8 cellular contexts compared by ENCODE assay signal in the genomic region with DNA sequence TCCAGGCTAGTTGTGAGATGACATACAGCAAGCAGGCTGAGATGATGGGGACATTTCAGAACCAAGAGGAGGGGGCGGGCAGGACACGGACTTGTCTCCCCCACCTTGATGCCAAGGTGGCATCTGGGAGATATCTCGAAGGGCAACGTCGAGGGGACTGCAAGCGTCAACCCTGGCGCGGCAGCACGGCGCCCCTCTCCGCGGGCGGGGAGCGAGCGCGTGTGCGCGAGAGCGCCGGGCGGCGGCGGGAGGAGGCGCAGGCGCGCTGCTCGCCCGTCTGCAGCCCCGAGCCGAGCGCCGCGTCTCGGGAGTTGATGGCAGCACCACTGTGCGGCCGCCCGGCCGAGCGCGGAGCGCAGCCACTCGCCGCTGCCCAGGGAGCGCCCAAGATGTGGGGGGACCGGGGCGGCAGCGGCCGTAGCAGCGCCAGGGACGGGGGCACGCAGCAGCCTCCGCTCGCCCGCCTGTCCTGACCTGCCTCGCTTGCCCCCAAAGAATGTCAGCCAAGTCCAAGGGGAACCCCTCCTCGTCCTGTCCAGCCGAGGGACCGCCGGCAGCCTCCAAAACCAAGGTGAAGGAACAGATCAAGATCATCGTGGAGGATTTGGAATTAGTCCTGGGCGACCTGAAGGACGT. TPM values are rescaled to one million over a fixed set of nuclear protein-coding genes. Genes with fewer than 3 reads are reported as not detected.
DNase-seq lines count a peak whose midpoint lies in the region; ATAC-seq and TF ChIP-seq lines count a peak whose summit lies in the region.

A gene (plus strand): TSS at position 310 of the 636 bp plus-strand sequence.

- H3K4me3 ChIP-seq in fibroblast of the aortic adventitia (ENCODE audit: low read depth, low read length) (peak within 1 kb of the TSS; percentile 91), aorta (ENCODE audit: low read length in 2 of 2) (peak within 1 kb of the TSS; percentile 78 to 88)
- H3K4me3 ChIP-seq in naive thymus-derived CD4-positive, alpha-beta T cell (ENCODE audit: low read length) = no peak within 1 kb of the TSS

- DNase-seq in NCI-H1436 (lab: John Stamatoyannopoulos, UW) = peak; percentile 17
- no peak for DNase-seq in NCI-H1436 treated with DMSO at 0.1 percent for 48 hours (lab: John Stamatoyannopoulos, UW)
- DNase-seq in HuH-7.5 (ENCODE audit: low spot score) = peak; percentile 22
- peak; percentile 47 for DNase-seq in activated B cell treated with CpG ODN at 0.5 μM for 24 hours
- DNase-seq in fibroblast of the aortic adventitia (ENCODE audit: low read depth) = peak; percentile 64
- DNase-seq in naive thymus-derived CD4-positive, alpha-beta T cell = peak in 1 of 9 donors; percentile 32
- peak; percentile 69 to 89 for DNase-seq in aorta

- POLR2A ChIA-PET in activated B cell treated with CpG ODN at 0.5 μM for 24 hours (lab: Charles Lee) = no interaction called here
- POLR2A ChIA-PET in naive thymus-derived CD4-positive, alpha-beta T cell (lab: Charles Lee) = no interaction called here

- H3K27ac ChIP-seq in naive thymus-derived CD4-positive, alpha-beta T cell (ENCODE audit: low read depth, low read length) = no peak within 1 kb of the TSS
- peak within 1 kb of the TSS; percentile 0 to 84 for H3K27ac ChIP-seq in aorta (ENCODE audit: low read depth in 1 of 2, low read length in 2 of 2)

- H3K9me3 Mint-ChIP-seq in activated B cell treated with CpG ODN at 0.5 μM for 24 hours = no peaks in the 10 kb centered on the region
- H3K9me3 Mint-ChIP-seq in naive thymus-derived CD4-positive, alpha-beta T cell = peaks cover 0 to 3% (median 0%) of the 10 kb centered on the region in 11 donors

- peaks cover 29% of the 10 kb centered on the region for H3K4me1 Mint-ChIP-seq in activated B cell treated with CpG ODN at 0.5 μM for 24 hours
- peaks cover 5 to 27% (median 14%) of the 10 kb centered on the region in 7 donors for H3K4me1 Mint-ChIP-seq in naive thymus-derived CD4-positive, alpha-beta T cell

- peak within 1 kb of the TSS; percentile 85 for H3K4me3 Mint-ChIP-seq in activated B cell treated with CpG ODN at 0.5 μM for 24 hours
- peak within 1 kb of the TSS in 9 of 10 donors; percentile 52 to 76 (median 64) for H3K4me3 Mint-ChIP-seq in naive thymus-derived CD4-positive, alpha-beta T cell

- ATAC-seq in GM21717 (IDR thresholded peaks at IDR 0.05; ENCODE audit: unreplicated experiment) (peak; percentile 82), activated B cell treated with CpG ODN at 0.5 μM for 24 hours (ENCODE audit: low read depth) (peak; percentile 83), aorta (ENCODE audit: low FRiP score) (peak; percentile 89)
- peak; percentile 60 for ATAC-seq in naive thymus-derived CD4-positive, alpha-beta T cell

- H3K27me3 Mint-ChIP-seq in activated B cell treated with CpG ODN at 0.5 μM for 24 hours = peaks cover 17% of the 10 kb centered on the region
- peaks cover 41 to 68% (median 45%) of the 10 kb centered on the region in 5 donors for H3K27me3 Mint-ChIP-seq in naive thymus-derived CD4-positive, alpha-beta T cell

- H3K27ac Mint-ChIP-seq in activated B cell treated with CpG ODN at 0.5 μM for 24 hours = peak within 1 kb of the TSS; percentile 42
- no peak within 1 kb of the TSS for H3K27ac Mint-ChIP-seq in naive thymus-derived CD4-positive, alpha-beta T cell

- no peaks in the 10 kb centered on the region for H3K27me3 ChIP-seq in naive thymus-derived CD4-positive, alpha-beta T cell (ENCODE audit: control insufficient read depth in 2 of 2, insufficient read depth in 2 of 2, low read length in 2 of 2)
- no peaks in the 10 kb centered on the region for H3K27me3 ChIP-seq in aorta (ENCODE audit: control insufficient read depth in 1 of 2, insufficient read depth in 2 of 2, low read length in 1 of 2)

- peaks cover 0 to 4% of the 10 kb centered on the region in 2 donors for H3K4me1 ChIP-seq in naive thymus-derived CD4-positive, alpha-beta T cell (ENCODE audit: control insufficient read depth in 2 of 2, insufficient read depth in 2 of 2, low read length in 2 of 2)
- H3K4me1 ChIP-seq in aorta (ENCODE audit: control insufficient read depth in 1 of 2, insufficient read depth in 2 of 2, low read length in 2 of 2) = no peaks in the 10 kb centered on the region

- TF ChIP-seq CTCF in activated B cell treated with CpG ODN at 0.5 μM for 24 hours (IDR thresholded peaks at IDR 0.05) = no peak
- no peak for TF ChIP-seq CTCF in fibroblast of the aortic adventitia (IDR thresholded peaks at IDR 0.05; ENCODE audit: insufficient read depth, low read length)

- intact Hi-C loops in activated B cell treated with CpG ODN at 0.5 μM for 24 hours (cut with micrococcal nuclease) = loop anchor here (10.0 kb wide), 1 partner anchor 1479 kb away; a partner anchor contains a TSS
- intact Hi-C loops in naive thymus-derived CD4-positive, alpha-beta T cell (cut with micrococcal nuclease) = no loop called here
- intact Hi-C loops in aorta (cut with DNase I) = loop anchor here (5.0 to 10.0 kb wide), 3 partner anchors 157 to 999 kb away; no protein-coding TSS in a partner anchor

- CTCF ChIA-PET in activated B cell treated with CpG ODN at 0.5 μM for 24 hours (lab: Charles Lee) = no interaction called here
- CTCF ChIA-PET in naive thymus-derived CD4-positive, alpha-beta T cell (lab: Charles Lee) = interaction anchor here (0.6 kb wide), 1 partner anchor 1940 kb away, joined by 3 read pairs; no protein-coding TSS in a partner anchor

- H3K9me3 ChIP-seq in naive thymus-derived CD4-positive, alpha-beta T cell (ENCODE audit: control insufficient read depth in 2 of 3, low read length in 3 of 3) = no peaks in the 10 kb centered on the region
- H3K9me3 ChIP-seq in aorta (ENCODE audit: control insufficient read depth, low read length) = no peaks in the 10 kb centered on the region

- H3K36me3 Mint-ChIP-seq in activated B cell treated with CpG ODN at 0.5 μM for 24 hours (ENCODE audit: low read depth) = no peaks in the 10 kb centered on the region
- H3K36me3 Mint-ChIP-seq in naive thymus-derived CD4-positive, alpha-beta T cell = no peaks in the 10 kb centered on the region

- H3K36me3 ChIP-seq in naive thymus-derived CD4-positive, alpha-beta T cell (ENCODE audit: control insufficient read depth in 2 of 3, insufficient read depth in 3 of 3, low read length in 3 of 3) = no peaks in the 10 kb centered on the region
- no peaks in the 10 kb centered on the region for H3K36me3 ChIP-seq in aorta (ENCODE audit: control insufficient read depth in 1 of 2, insufficient read depth in 2 of 2, low read length in 1 of 2)

- WGBS in aorta, 2 donors = 0% methylated on average over 44 to 62 of the region's 62 CpGs

RNA-seq across cellular contexts. Expression of the gene that starts here (rescaled TPM):
- total RNA-seq in activated B cell treated with CpG ODN at 0.5 μM for 24 hours (0.15 and 0.29 TPM in 2 replicates), fibroblast of the aortic adventitia (ENCODE audit: low replicate concordance) (4.4 and 22.1 TPM in 2 replicates), aorta (10 to 100 TPM; 10.5 to 14.2 TPM)
- not detected for total RNA-seq in naive thymus-derived CD4-positive, alpha-beta T cell
- not detected for polyA plus RNA-seq in naive thymus-derived CD4-positive, alpha-beta T cell
- polyA plus RNA-seq in aorta = 10 to 100 TPM in 1 of 2 donors, 1 to 10 TPM in 1; 6.5 to 26.8 TPM

Comparison
In these comparisons a context has a peak if more than half of its experiments do, and no peak if none do; other contexts are left out.
1. RNA of the gene that starts here (polyA plus RNA-seq): 6.5 to 26.8 TPM in aorta; not detected in naive thymus-derived CD4-positive, alpha-beta T cell; every median in the first group is over 4 times any median in the second.
2. Peak in DNase-seq and ATAC-seq in activated B cell treated with CpG ODN at 0.5 μM for 24 hours; RNA of the gene not detected or under 1 TPM.
3. Peak in ATAC-seq in naive thymus-derived CD4-positive, alpha-beta T cell; RNA of the gene not detected or under 1 TPM.
4. intact Hi-C loops: an anchor here in activated B cell treated with CpG ODN at 0.5 μM for 24 hours (10.0 kb wide) and aorta (5.0 to 10.0 kb wide); none called in naive thymus-derived CD4-positive, alpha-beta T cell.
5. Peak in every context shown above with its lines, with median percentiles within 50 percentile points of each other: ATAC-seq.